ENCODE assay signal across 1 cellular context in genomic region chr22:42537199-42537831, GRCh38.
TF ChIP-seq lines count a peak whose summit lies in the region.
"Not testable (repeated sequence)": the region's sequence is repeated elsewhere in the genome, so short reads cannot be mapped to it uniquely, and the experiment has no call there.

No MANE protein-coding gene starts in this region.

TF ChIP-seq in K562, 482 proteins besides CTCF, POLR2A, EP300 and RAD21 (continued from another document):
- peak; percentile 47; the same call in 1 of the 2 replicates for TF ChIP-seq NFRKB (IDR thresholded peaks at IDR 0.05; ENCODE audit: low read depth)
- TF ChIP-seq ZNF311 (CRISPR knock-in tag; IDR thresholded peaks at IDR 0.05): peak; percentile 69; the same call in 1 of the 2 replicates
- TF ChIP-seq RBFOX2 (IDR thresholded peaks at IDR 0.05; ENCODE audit: low read depth, low read length): 0 out of 2 replicates have a peak, but pooled peaks have one; percentile 22
- TF ChIP-seq SMAD4 (CRISPR knock-in tag; conservative IDR thresholded peaks at IDR 0.05): peak; percentile 47
- TF ChIP-seq ATF7 (IDR thresholded peaks at IDR 0.05): 0 out of 2 replicates have a peak, but pooled peaks have one; percentile 30
- TF ChIP-seq MNT (conservative IDR thresholded peaks at IDR 0.05): 0 out of 4 replicates have a peak, but pooled peaks of 1 of the 2 experiments have one; percentile 9
- TF ChIP-seq ZFX (CRISPR knock-in tag; IDR thresholded peaks at IDR 0.05): peak; percentile 48
- TF ChIP-seq YY1 (IDR thresholded peaks at IDR 0.05; ENCODE audit: borderline replicate concordance in 1 of 3, control insufficient read depth in 1 of 3, extremely low read depth in 1 of 3, insufficient read depth in 3 of 3, insufficient read length in 1 of 3, insufficient replicate concordance in 2 of 3, low read depth in 1 of 3, low read length in 2 of 3): peak in 1 of 3 experiments; percentile 45
- peak; percentile 70; the same call in 1 of the 2 replicates for TF ChIP-seq ZNF592 (IDR thresholded peaks at IDR 0.05)
- TF ChIP-seq NR2C1 (IDR thresholded peaks at IDR 0.05); ATF3 (CRISPR knock-in tag; conservative IDR thresholded peaks at IDR 0.05): not testable (repeated sequence)
- TF ChIP-seq NR2C1 (tag; IDR thresholded peaks at IDR 0.05): peak; percentile 42; the same call in 1 of the 2 replicates
- peak; percentile 57; the same call in 1 of the 2 replicates for TF ChIP-seq TFAP4 (CRISPR knock-in tag; IDR thresholded peaks at IDR 0.05; ENCODE audit: borderline replicate concordance)
- TF ChIP-seq ATF3 (IDR thresholded peaks at IDR 0.05): peak; percentile 28; the same call in 1 of the 2 replicates
- TF ChIP-seq CXXC5 (CRISPR knock-in tag; IDR thresholded peaks at IDR 0.05): 0 out of 2 replicates have a peak, but pooled peaks have one; percentile 21
- 0 out of 2 replicates have a peak, but pooled peaks have one; percentile 25 for TF ChIP-seq FOSL1 (tag; conservative IDR thresholded peaks at IDR 0.05)
- peak; percentile 78; the same call in 1 of the 2 replicates for TF ChIP-seq DMBX1 (CRISPR knock-in tag; IDR thresholded peaks at IDR 0.05; ENCODE audit: borderline replicate concordance)
- 0 out of 2 replicates have a peak, but pooled peaks have one; percentile 16 for TF ChIP-seq GABPA (tag; conservative IDR thresholded peaks at IDR 0.05; ENCODE audit: low read depth)
- peak; percentile 52 for TF ChIP-seq NFIC (IDR thresholded peaks at IDR 0.05)
TF ChIP-seq in K562: peak in this region for 18; not testable (repeated sequence) for 464.
